Comparison of ENCODE assay signal across 2 cellular contexts in the genomic region with DNA sequence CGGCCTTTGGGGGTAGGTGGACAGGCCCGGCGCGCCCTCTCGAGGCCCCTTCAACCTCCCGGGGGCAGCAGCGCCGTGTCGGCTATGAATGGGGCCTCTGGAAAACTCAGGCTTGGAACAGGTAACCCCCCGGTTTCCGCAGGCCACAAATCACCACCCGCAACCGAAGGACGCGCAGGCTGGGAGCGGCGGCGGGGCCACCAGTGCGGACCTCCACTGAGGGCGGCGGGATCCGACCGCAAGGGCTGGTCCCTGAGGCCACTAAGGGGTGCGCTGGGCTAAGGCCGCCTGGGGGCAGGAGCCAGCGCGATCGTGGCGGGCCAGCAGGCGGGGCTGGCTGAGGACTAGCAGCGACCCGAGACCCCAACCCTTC.
TF ChIP-seq lines count a peak whose summit lies in the region.

No MANE protein-coding gene starts in this region.

TF ChIP-seq in SK-N-SH treated with all-trans-retinoic acid at 6 μM for 48 hours, 23 proteins besides CTCF, POLR2A, EP300 and RAD21 (continued from another document):
- TF ChIP-seq ISL1 (CRISPR knock-in tag; IDR thresholded peaks at IDR 0.05) (no peak), ZFP30 (CRISPR knock-in tag; IDR thresholded peaks at IDR 0.05) (no peak), PATZ1 (CRISPR knock-in tag; IDR thresholded peaks at IDR 0.05; ENCODE audit: borderline replicate concordance) (no peak), CSRNP3 (CRISPR knock-in tag; IDR thresholded peaks at IDR 0.05) (no peak)

TF ChIP-seq in endothelial cell of umbilical vein, 7 proteins besides CTCF, POLR2A, EP300 and RAD21:
- TF ChIP-seq, protein P1, sequence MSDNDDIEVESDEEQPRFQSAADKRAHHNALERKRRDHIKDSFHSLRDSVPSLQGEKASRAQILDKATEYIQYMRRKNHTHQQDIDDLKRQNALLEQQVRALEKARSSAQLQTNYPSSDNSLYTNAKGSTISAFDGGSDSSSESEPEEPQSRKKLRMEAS (IDR thresholded peaks at IDR 0.05; ENCODE audit: insufficient read depth, insufficient read length), result no peak
- TF ChIP-seq MYC (IDR thresholded peaks at IDR 0.05; ENCODE audit: low read depth, low read length), result no peak
- TF ChIP-seq POLR2AphosphoS5 (IDR thresholded peaks at IDR 0.05; ENCODE audit: insufficient read depth, low read depth, low read length), result peak; percentile 75
